In the genomic region with DNA sequence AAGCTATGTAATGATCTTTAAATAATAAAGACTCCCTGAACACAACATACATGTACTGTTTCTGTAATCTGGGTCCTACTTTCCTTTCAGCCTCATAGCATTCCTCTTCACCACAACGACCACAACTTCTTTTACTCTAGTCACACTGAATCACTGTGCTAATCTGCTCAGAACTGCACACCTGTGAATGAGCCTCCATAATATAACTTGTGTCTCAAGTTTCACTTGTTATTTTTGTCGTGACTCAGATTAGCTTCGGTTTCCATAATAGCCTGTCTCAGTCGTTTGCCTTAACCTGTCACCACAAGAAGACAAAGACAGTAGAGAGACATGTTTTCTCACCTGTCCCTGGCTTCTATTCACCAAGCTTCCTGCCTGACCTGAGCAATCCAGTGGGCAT, we compare ENCODE assay signal across 13 cellular contexts.
DNase-seq lines count a peak whose midpoint lies in the region; ATAC-seq lines count a peak whose summit lies in the region.
"Had no signal": no experiment of that assay in that cellular context is flagged by ENCODE, and none has a peak within 500 bp of the region (broad histone marks: within the 10 kb centered on the region; RNA-seq: fewer than 3 reads in every experiment).

No MANE protein-coding gene starts in this region.

- H3K27me3 ChIP-seq in SJCRH30, result no peaks in the 10 kb centered on the region

- no peaks in the 10 kb centered on the region for H3K9me3 ChIP-seq in SJCRH30 (replicated peaks)
- H3K9me3 ChIP-seq: gastrocnemius medialis had no signal

- no peaks in the 10 kb centered on the region for H3K36me3 ChIP-seq in SJCRH30
- H3K36me3 ChIP-seq: gastrocnemius medialis, WERI-Rb-1 had no signal

- no peak overlapping the region for H3K4me3 ChIP-seq in SJCRH30
- H3K4me3 ChIP-seq: gastrocnemius medialis had no signal

- ATAC-seq in GM18861 (IDR thresholded peaks at IDR 0.05; ENCODE audit: unreplicated experiment), result peak; percentile 90
- peak; percentile 94 for ATAC-seq in GM21447 (IDR thresholded peaks at IDR 0.05; ENCODE audit: unreplicated experiment)
- ATAC-seq in HG03159 (IDR thresholded peaks at IDR 0.05; ENCODE audit: unreplicated experiment), result peak; percentile 92
- ATAC-seq: gastrocnemius medialis had no signal

- no peaks in the 10 kb centered on the region for H3K4me1 ChIP-seq in SJCRH30
- H3K4me1 ChIP-seq: gastrocnemius medialis had no signal

- H3K27ac ChIP-seq in SJCRH30, result no peak overlapping the region
- H3K27ac ChIP-seq: gastrocnemius medialis, WERI-Rb-1 had no signal

- DNase-seq in SJCRH30 (peak; percentile 6 to 56), NCI-H2227 (lab: John Stamatoyannopoulos, UW; ENCODE audit: unreplicated experiment) (no peak), mucosa of gallbladder (ENCODE audit: low spot score) (no peak), NCI-H2171 treated with DMSO at 0.1 percent for 48 hours (lab: John Stamatoyannopoulos, UW) (no peak)
- DNase-seq in stimulated activated CD4-positive, alpha-beta T cell treated with anti-CD3 and anti-CD28 coated beads, Interleukin-12 subunit alpha, Interleukin-12 subunit beta, amount 100 ng/mL, for 4 hours, result no peak
- DNase-seq: gastrocnemius medialis; NK-92 treated with Interleukin-12 subunit alpha and Interleukin-12 subunit beta, amount 100 ng/mL, for 24 hours; stimulated activated CD4-positive, alpha-beta T cell treated with anti-CD3 and anti-CD28 coated beads, Interleukin-2, amount 100 ng/mL, for 24 hours; trophoblast cell; WERI-Rb-1 had no signal

Comparison
In these comparisons a context has a peak if more than half of its experiments do, and no peak if none do; other contexts are left out.
1. DNase-seq: peak in SJCRH30 (2 of 2); none in NCI-H2227 (single experiment), mucosa of gallbladder (single experiment), NCI-H2171 treated with DMSO at 0.1 percent for 48 hours (single experiment) and stimulated activated CD4-positive, alpha-beta T cell treated with anti-CD3 and anti-CD28 coated beads, Interleukin-12 subunit alpha, Interleukin-12 subunit beta, amount 100 ng/mL, for 4 hours (single experiment).
2. Peak in every context shown above with its lines, with median percentiles within 50 percentile points of each other: ATAC-seq.